ENCODE assay signal across 14 cellular contexts in the genomic region with DNA sequence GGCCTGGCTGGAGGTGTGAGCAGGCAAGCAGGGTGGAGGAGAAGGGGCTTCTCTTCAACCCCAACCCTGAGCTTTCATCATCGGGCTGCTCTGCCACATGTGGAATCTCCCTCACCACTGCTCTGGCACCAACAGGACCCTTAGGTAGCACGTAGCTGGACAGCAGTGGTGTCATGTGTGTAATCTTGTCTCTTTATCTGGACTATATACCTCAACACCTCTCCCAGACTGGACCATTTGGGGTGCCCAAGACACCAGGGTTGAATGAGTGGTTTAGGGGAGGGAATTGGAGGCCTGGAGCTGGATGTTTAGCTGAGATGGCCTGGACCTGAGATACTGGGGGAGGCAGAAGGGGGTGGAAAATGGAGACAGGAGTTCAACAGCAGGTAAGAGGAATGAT.
DNase-seq lines count a peak whose midpoint lies in the region; ATAC-seq and TF ChIP-seq lines count a peak whose summit lies in the region.
"Had no signal": no experiment of that assay in that cellular context is flagged by ENCODE, and none has a peak within 500 bp of the region (broad histone marks: within the 10 kb centered on the region; RNA-seq: fewer than 3 reads in every experiment).

No MANE protein-coding gene starts in this region.

- H3K9me3 ChIP-seq in RWPE2 (ENCODE audit: severe bottlenecking) (no peaks in the 10 kb centered on the region), spleen (no peaks in the 10 kb centered on the region), gastroesophageal sphincter (no peaks in the 10 kb centered on the region)
- H3K9me3 ChIP-seq: BLaER1 had no signal

- H3K4me1 ChIP-seq in RWPE2 (ENCODE audit: insufficient read depth, poor library complexity, severe bottlenecking) = peaks cover 40% of the 10 kb centered on the region
- peaks cover 15 to 39% (median 21%) of the 10 kb centered on the region in 6 donors for H3K4me1 ChIP-seq in spleen
- no peaks in the 10 kb centered on the region for H3K4me1 ChIP-seq in gastroesophageal sphincter

- TF ChIP-seq POLR2A in spleen (IDR thresholded peaks at IDR 0.05) (no peak), gastroesophageal sphincter (IDR thresholded peaks at IDR 0.05) (no peak)

- H3K36me3 ChIP-seq in RWPE2 (ENCODE audit: low read depth) (no peaks in the 10 kb centered on the region), spleen (no peaks in the 10 kb centered on the region), gastroesophageal sphincter (no peaks in the 10 kb centered on the region)

- WGBS in spleen, 5 donors = 73 to 87% (median 80%) methylated on average over 2 of the region's 2 CpGs
- WGBS in gastroesophageal sphincter (ENCODE audit: low coverage in 1 of 2), 2 donors = 75 to 86% methylated on average over 1 to 2 of the region's 2 CpGs

- CTCF ChIA-PET in HEK293T (lab: Yijun Ruan, JAX) = interaction anchor here (1.0 kb wide), 1 partner anchor 12 kb away, joined by 3 read pairs; no protein-coding TSS in a partner anchor

- no peaks in the 10 kb centered on the region for H3K27me3 ChIP-seq in RWPE2 (ENCODE audit: insufficient read depth, poor library complexity, severe bottlenecking)
- peaks cover 0 to 4% (median 0%) of the 10 kb centered on the region in 7 donors for H3K27me3 ChIP-seq in spleen (replicated peaks in 1 of 7)
- H3K27me3 ChIP-seq in gastroesophageal sphincter = no peaks in the 10 kb centered on the region
- H3K27me3 ChIP-seq: BLaER1 had no signal

- peak; percentile 24 for DNase-seq in activated CD8-positive, alpha-beta memory T cell treated with anti-CD3 and anti-CD28 coated beads for 24 hours
- DNase-seq in activated CD8-positive, alpha-beta memory T cell treated with anti-CD3 and anti-CD28 coated beads, Interleukin-2, amount 50 U/mL, for 4 hours = no peak
- DNase-seq in RWPE2 (ENCODE audit: low spot score) (peak; percentile 15), islet precursor cell (peak; percentile 32), spleen (peak; percentile 46), HEK293T (ENCODE audit: extremely low spot score) (no peak)
- DNase-seq: 8988T; AML-193; CD4-positive, CD25-positive, alpha-beta regulatory T cell; DMS 273 treated with DMSO at 0.1 percent for 48 hours; GM23248; H7 had no signal

- POLR2A ChIA-PET in HEK293T (lab: Yijun Ruan, JAX) = no interaction called here

- ATAC-seq in RWPE2 (ENCODE audit: low read depth) = no peak
- no peak for ATAC-seq in gastroesophageal sphincter

- H3K4me3 ChIP-seq in RWPE2 (ENCODE audit: severe bottlenecking) (no peak overlapping the region), spleen (no peak overlapping the region), gastroesophageal sphincter (no peak overlapping the region)
- H3K4me3 ChIP-seq: BLaER1, GM23248 had no signal

- H3K27ac ChIP-seq in RWPE2 (ENCODE audit: poor library complexity, severe bottlenecking) (no peak overlapping the region), spleen (peak overlapping the region in 3 of 8 donors; percentile 17 to 34 (median 22)), gastroesophageal sphincter (no peak overlapping the region)
- H3K27ac ChIP-seq: BLaER1, GM23248 had no signal

- intact Hi-C loops in spleen (cut with DNase I; ENCODE audit: low total_unique reads) = no loop called here

- no peak for TF ChIP-seq CTCF in RWPE2 (IDR thresholded peaks at IDR 0.05; ENCODE audit: poor library complexity, severe bottlenecking)
- TF ChIP-seq CTCF in spleen (IDR thresholded peaks at IDR 0.05 in 8 of 11, conservative IDR thresholded peaks at IDR 0.05 in 3 of 11) = no peak
- TF ChIP-seq CTCF in gastroesophageal sphincter (IDR thresholded peaks at IDR 0.05) = no peak

- TF ChIP-seq EP300 in gastroesophageal sphincter (IDR thresholded peaks at IDR 0.05) = no peak

TF ChIP-seq in HEK293T, 16 proteins besides CTCF, POLR2A, EP300 and RAD21:
- TF ChIP-seq FOXK2 (IDR thresholded peaks at IDR 0.05) (no peak), FOXA1 (IDR thresholded peaks at IDR 0.05) (no peak), NFRKB (IDR thresholded peaks at IDR 0.05) (no peak)

Comparison
In these comparisons a context has a peak if more than half of its experiments do, and no peak if none do; other contexts are left out.
1. DNase-seq: peak in activated CD8-positive, alpha-beta memory T cell treated with anti-CD3 and anti-CD28 coated beads for 24 hours (single experiment), RWPE2 (single experiment), islet precursor cell (single experiment) and spleen (single experiment); none in activated CD8-positive, alpha-beta memory T cell treated with anti-CD3 and anti-CD28 coated beads, Interleukin-2, amount 50 U/mL, for 4 hours (single experiment) and HEK293T (single experiment).